In genomic region chr1:32828341-32828740, GRCh38 we compare ENCODE assay signal across 13 cellular contexts. TPM values are rescaled to one million over a fixed set of nuclear protein-coding genes. Genes with fewer than 3 reads are reported as not detected.
DNase-seq lines count a peak whose midpoint lies in the region; ATAC-seq and TF ChIP-seq lines count a peak whose summit lies in the region.
"Had no signal": no experiment of that assay in that cellular context is flagged by ENCODE, and none has a peak within 500 bp of the region (broad histone marks: within the 10 kb centered on the region; RNA-seq: fewer than 3 reads in every experiment).

No MANE protein-coding gene starts in this region.

- no TSS peak for BruUV-seq in PC-3 (replicated peaks; lab: Mats Ljungman, UMichigan)

- intact Hi-C loops in heart right ventricle (cut with DNase I): loop anchor here in 2 of 10 donors (5.0 to 10.0 kb wide), 2 partner anchors 39 to 46 kb away; partner anchors contain the start of gene FNDC5 (in 1 of the 2)
- intact Hi-C loops in left ventricle myocardium superior (cut with micrococcal nuclease): no loop called here
- intact Hi-C loops in PC-3 (cut with micrococcal nuclease): no loop called here
- intact Hi-C loops in activated naive CD4-positive, alpha-beta T cell treated with anti-CD3 and anti-CD28 coated beads for 36 hours (cut with micrococcal nuclease): loop anchor here (1.0 kb wide), 1 partner anchor 41 kb away; no protein-coding TSS in a partner anchor

- no peak overlapping the region for H3K4me3 Mint-ChIP-seq in type B pancreatic cell
- H3K4me3 Mint-ChIP-seq in activated naive CD4-positive, alpha-beta T cell treated with anti-CD3 and anti-CD28 coated beads for 36 hours: no peak overlapping the region
- H3K4me3 Mint-ChIP-seq: IgD-negative memory B cell; stimulated activated naive CD8-positive, alpha-beta T cell treated with anti-CD3 and anti-CD28 coated beads, Interleukin-15, amount 100 ng/mL, for 72 hours had no signal

- H3K4me3 ChIP-seq in heart right ventricle (no peak overlapping the region), PC-3 (ENCODE audit: low read length) (no peak overlapping the region)
- H3K4me3 ChIP-seq: lung, spleen had no signal

- no peaks in the 10 kb centered on the region for H4K20me1 ChIP-seq in PC-3 (ENCODE audit: low read length)

- no peaks in the 10 kb centered on the region for H3K9me2 ChIP-seq in PC-3 (replicated peaks; ENCODE audit: low read length)

- TF ChIP-seq CTCF in heart right ventricle (IDR thresholded peaks at IDR 0.05) (peak in 7 of 9 donors; percentile 19 to 47 (median 32)), PC-3 (conservative IDR thresholded peaks at IDR 0.05; ENCODE audit: low read depth, low read length) (peak; percentile 52), type B pancreatic cell (conservative IDR thresholded peaks at IDR 0.05) (peak; percentile 66)

- 91 to 95% methylated on average over 7 of the region's 7 CpGs for WGBS in heart right ventricle, 2 donors

- no peak overlapping the region for H3K27ac Mint-ChIP-seq in type B pancreatic cell
- no peak overlapping the region for H3K27ac Mint-ChIP-seq in activated naive CD4-positive, alpha-beta T cell treated with anti-CD3 and anti-CD28 coated beads for 36 hours
- H3K27ac Mint-ChIP-seq: IgD-negative memory B cell; stimulated activated naive CD8-positive, alpha-beta T cell treated with anti-CD3 and anti-CD28 coated beads, Interleukin-15, amount 100 ng/mL, for 72 hours had no signal

- no peaks in the 10 kb centered on the region for H3K27me3 ChIP-seq in heart right ventricle
- H3K27me3 ChIP-seq in PC-3 (ENCODE audit: low read length): no peaks in the 10 kb centered on the region
- H3K27me3 ChIP-seq: spleen had no signal

- no peak overlapping the region for H3K4me2 ChIP-seq in PC-3 (ENCODE audit: low read length)

- H3K4me1 ChIP-seq in heart right ventricle: peaks cover 0 to 5% (median 0%) of the 10 kb centered on the region in 9 donors
- H3K4me1 ChIP-seq in PC-3 (ENCODE audit: insufficient read depth, low read length): no peaks in the 10 kb centered on the region

- POLR2A ChIA-PET in PC-3 (lab: Charles Lee; ENCODE audit: unreplicated experiment): no interaction called here

- peaks cover 4% of the 10 kb centered on the region for H3K4me1 Mint-ChIP-seq in type B pancreatic cell (ENCODE audit: unreplicated experiment)
- no peaks in the 10 kb centered on the region for H3K4me1 Mint-ChIP-seq in activated naive CD4-positive, alpha-beta T cell treated with anti-CD3 and anti-CD28 coated beads for 36 hours (ENCODE audit: low read depth)

- H3K36me3 ChIP-seq in heart right ventricle (peaks cover 0 to 85% (median 49%) of the 10 kb centered on the region in 9 donors), PC-3 (ENCODE audit: low read depth, low read length) (peaks cover 48% of the 10 kb centered on the region)

- H3K27ac ChIP-seq in heart right ventricle (no peak overlapping the region), PC-3 (ENCODE audit: low read length) (no peak overlapping the region)
- H3K27ac ChIP-seq: spleen had no signal

- H2AFZ ChIP-seq in PC-3 (ENCODE audit: low read length): no peak overlapping the region

- H3K9me3 ChIP-seq in heart right ventricle (no peaks in the 10 kb centered on the region), PC-3 (ENCODE audit: low read length) (no peaks in the 10 kb centered on the region)
- H3K9me3 ChIP-seq: spleen had no signal

- no peaks in the 10 kb centered on the region for H3F3A ChIP-seq in PC-3 (ENCODE audit: low read length, unreplicated experiment)

- CTCF ChIA-PET in PC-3 (lab: Charles Lee): interaction anchor here (1.0 kb wide), 1 partner anchor 44 kb away, joined by 7 read pairs; no protein-coding TSS in a partner anchor
- CTCF ChIA-PET in activated naive CD4-positive, alpha-beta T cell treated with anti-CD3 and anti-CD28 coated beads for 36 hours (lab: Charles Lee): interaction anchor here (1.0 kb wide), 1 partner anchor 11 kb away, joined by 3 read pairs; the partner anchor contains the start of genes S100PBP and YARS1

- no peak for ATAC-seq in heart right ventricle
- ATAC-seq in left ventricle myocardium superior: no peak
- no peak for ATAC-seq in PC-3
- ATAC-seq: stimulated activated naive CD8-positive, alpha-beta T cell treated with anti-CD3 and anti-CD28 coated beads, Interleukin-15, amount 100 ng/mL, for 72 hours had no signal

- no peaks in the 10 kb centered on the region for H3K9me3 Mint-ChIP-seq in type B pancreatic cell
- no peaks in the 10 kb centered on the region for H3K9me3 Mint-ChIP-seq in activated naive CD4-positive, alpha-beta T cell treated with anti-CD3 and anti-CD28 coated beads for 36 hours
- H3K9me3 Mint-ChIP-seq: IgD-negative memory B cell; stimulated activated naive CD8-positive, alpha-beta T cell treated with anti-CD3 and anti-CD28 coated beads, Interleukin-15, amount 100 ng/mL, for 72 hours had no signal

- no peak for DNase-seq in heart right ventricle
- DNase-seq in left ventricle myocardium superior: no peak
- peak; percentile 37 for DNase-seq in PC-3
- DNase-seq in fibroblast of the conjunctiva (ENCODE audit: low read depth): peak; percentile 12
- no peak for DNase-seq in type B pancreatic cell (ENCODE audit: extremely low spot score, unreplicated experiment)
- DNase-seq in activated naive CD4-positive, alpha-beta T cell treated with anti-CD3 and anti-CD28 coated beads for 36 hours: no peak
- no peak for DNase-seq in activated gamma-delta T cell (lab: John Stamatoyannopoulos, UW)
- DNase-seq in germinal center (ENCODE audit: low spot score): no peak
- DNase-seq: activated naive CD4-positive, alpha-beta T cell; spleen; stimulated activated naive CD8-positive, alpha-beta T cell treated with anti-CD3 and anti-CD28 coated beads, Interleukin-15, amount 100 ng/mL, for 72 hours had no signal

- no peaks in the 10 kb centered on the region for H3K79me2 ChIP-seq in PC-3 (ENCODE audit: low read length)

- peaks cover 35% of the 10 kb centered on the region for H3K36me3 Mint-ChIP-seq in type B pancreatic cell
- H3K36me3 Mint-ChIP-seq in activated naive CD4-positive, alpha-beta T cell treated with anti-CD3 and anti-CD28 coated beads for 36 hours (ENCODE audit: low read depth): peaks cover 43% of the 10 kb centered on the region

- no peak overlapping the region for H3K9ac ChIP-seq in PC-3 (ENCODE audit: low read length)

- no peaks in the 10 kb centered on the region for H3K27me3 Mint-ChIP-seq in type B pancreatic cell
- no peaks in the 10 kb centered on the region for H3K27me3 Mint-ChIP-seq in activated naive CD4-positive, alpha-beta T cell treated with anti-CD3 and anti-CD28 coated beads for 36 hours (ENCODE audit: low read depth)
- H3K27me3 Mint-ChIP-seq: IgD-negative memory B cell; stimulated activated naive CD8-positive, alpha-beta T cell treated with anti-CD3 and anti-CD28 coated beads, Interleukin-15, amount 100 ng/mL, for 72 hours had no signal

RNA-seq across cellular contexts. Expression of gene S100PBP, which starts 10.9 kb away (rescaled TPM):
- total RNA-seq in heart right ventricle (10 to 100 TPM in 8 of 10 donors, 1 to 10 TPM in 2; 9.2 to 18.0 (median 11.5) TPM), left ventricle myocardium superior (15.7 TPM), PC-3 (2014; rRNA removed) (13.2 and 13.8 TPM in 2 replicates), type B pancreatic cell (ENCODE audit: low replicate concordance) (27.0 and 53.8 TPM in 2 replicates)
- 10 to 100 TPM in 1 of 2 donors, 1 to 10 TPM in 1; 3.7 to 19.2 TPM for polyA plus RNA-seq in heart right ventricle
- total RNA-seq in activated naive CD4-positive, alpha-beta T cell treated with anti-CD3 and anti-CD28 coated beads for 36 hours: 10 to 100 TPM; 26.1 to 31.2 TPM

RNA-seq across cellular contexts. Expression of gene YARS1, which starts 11.2 kb away (rescaled TPM):
- total RNA-seq in heart right ventricle: 10 to 100 TPM; 26.2 to 48.5 (median 31.0) TPM
- 10 to 100 TPM; 20.5 to 48.5 TPM for polyA plus RNA-seq in heart right ventricle
- total RNA-seq in left ventricle myocardium superior: 32.3 TPM
- total RNA-seq in PC-3 (2014; rRNA removed): 108 and 115 TPM in 2 replicates
- total RNA-seq in type B pancreatic cell (ENCODE audit: low replicate concordance): 83.7 and 103 TPM in 2 replicates
- total RNA-seq in activated naive CD4-positive, alpha-beta T cell treated with anti-CD3 and anti-CD28 coated beads for 36 hours: 100 to 1,000 TPM; 293 to 312 TPM

RNA-seq across cellular contexts. Expression of gene FNDC5, which starts 42.4 kb away (rescaled TPM):
- total RNA-seq in heart right ventricle: 100 to 1,000 TPM in 2 of 10 donors, 10 to 100 TPM in 8; 44.7 to 130 (median 73.5) TPM
- polyA plus RNA-seq in heart right ventricle: 10 to 100 TPM; 12.4 to 75.1 TPM
- 156 TPM for total RNA-seq in left ventricle myocardium superior
- 0.22 and 0.35 TPM in 2 replicates for total RNA-seq in PC-3 (2014; rRNA removed)
- 20.0 and 49.9 TPM in 2 replicates for total RNA-seq in type B pancreatic cell (ENCODE audit: low replicate concordance)
- total RNA-seq in activated naive CD4-positive, alpha-beta T cell treated with anti-CD3 and anti-CD28 coated beads for 36 hours: not detected
- total RNA-seq: spleen had no signal
- polyA plus RNA-seq: IgD-negative memory B cell had no signal

RNA-seq across cellular contexts. Expression of gene HPCA, which starts 58.0 kb away (rescaled TPM):
- total RNA-seq in heart right ventricle: not detected
- not detected for polyA plus RNA-seq in heart right ventricle
- total RNA-seq in left ventricle myocardium superior: not detected
- total RNA-seq in PC-3 (2014; rRNA removed): not detected in 2 replicates
- total RNA-seq in type B pancreatic cell (ENCODE audit: low replicate concordance): 1.0 and 2.0 TPM in 2 replicates
- not detected for total RNA-seq in activated naive CD4-positive, alpha-beta T cell treated with anti-CD3 and anti-CD28 coated beads for 36 hours
- polyA plus RNA-seq: IgD-negative memory B cell had no signal

Comparison
In these comparisons a context has a peak if more than half of its experiments do, and no peak if none do; other contexts are left out.
1. DNase-seq: peak in PC-3 (single experiment) and fibroblast of the conjunctiva (single experiment); none in heart right ventricle (0 of 2), left ventricle myocardium superior (single experiment), type B pancreatic cell (single experiment), activated naive CD4-positive, alpha-beta T cell treated with anti-CD3 and anti-CD28 coated beads for 36 hours (single experiment), activated gamma-delta T cell (single experiment) and germinal center (single experiment).
2. RNA of gene FNDC5, which starts 42.4 kb away (total RNA-seq): 156 TPM in left ventricle myocardium superior (single experiment), 44.7 to 130 TPM in heart right ventricle and 20.0 to 49.9 TPM in type B pancreatic cell; 0.22 to 0.35 TPM in PC-3 and not detected in activated naive CD4-positive, alpha-beta T cell treated with anti-CD3 and anti-CD28 coated beads for 36 hours; every median in the first group is over 10 times any median in the second.
3. Peak in every context shown above with its lines, with median percentiles within 50 percentile points of each other: CTCF ChIP-seq.